In genomic region chr2:238997684-238998083, GRCh38 we compare ENCODE assay signal across 16 cellular contexts.
"Had no signal": no experiment of that assay in that cellular context is flagged by ENCODE, and none has a peak within 500 bp of the region (broad histone marks: within the 10 kb centered on the region; RNA-seq: fewer than 3 reads in every experiment).

No MANE protein-coding gene starts in this region.

- DNase-seq: dermis blood vessel endothelial cell; erythroblast; foreskin melanocyte; head of caudate nucleus; hippocampal formation; left lung; natural killer cell; psoas muscle; retina; right lobe of liver; stimulated activated CD4-positive, alpha-beta T cell treated with anti-CD3 and anti-CD28 coated beads, Interleukin-15, amount 100 ng/mL, for 24 hours; stimulated activated CD4-positive, alpha-beta T cell treated with anti-CD3 and anti-CD28 coated beads, Interleukin-1b, Interleukin-23, amount 100 ng/mL, for 48 hours; stimulated activated CD4-positive, alpha-beta T cell treated with anti-CD3 and anti-CD28 coated beads, Interleukin-4, amount 100 ng/mL, for 24 hours; upper lobe of right lung had no signal

- H3K36me3 Mint-ChIP-seq: natural killer cell; stimulated activated memory B cell treated with anti-CD40 and anti-IgM and Interleukin-4, amounts not matched to agents 10 μg/mL and 1 μg/mL and 100 μg/mL, for 72 hours had no signal

- H3K9me3 Mint-ChIP-seq: natural killer cell had no signal

- H3K4me1 Mint-ChIP-seq: stimulated activated memory B cell treated with anti-CD40 and anti-IgM and Interleukin-4, amounts not matched to agents 10 μg/mL and 1 μg/mL and 100 μg/mL, for 72 hours had no signal

- H3K4me3 Mint-ChIP-seq: natural killer cell; stimulated activated memory B cell treated with anti-CD40 and anti-IgM and Interleukin-4, amounts not matched to agents 10 μg/mL and 1 μg/mL and 100 μg/mL, for 72 hours; stimulated activated naive CD8-positive, alpha-beta T cell treated with anti-CD3 and anti-CD28 coated beads, Interleukin-15, Interleukin-2, amounts not matched to agents 100 ng/mL and 50 ng/mL, for 24 hours had no signal

- ATAC-seq: left lung; natural killer cell; psoas muscle; right lobe of liver; stimulated activated memory B cell treated with anti-CD40 and anti-IgM and Interleukin-4, amounts not matched to agents 10 μg/mL and 1 μg/mL and 100 μg/mL, for 72 hours had no signal

- H3K27ac Mint-ChIP-seq: natural killer cell; stimulated activated memory B cell treated with anti-CD40 and anti-IgM and Interleukin-4, amounts not matched to agents 10 μg/mL and 1 μg/mL and 100 μg/mL, for 72 hours; stimulated activated naive CD8-positive, alpha-beta T cell treated with anti-CD3 and anti-CD28 coated beads, Interleukin-15, Interleukin-2, amounts not matched to agents 100 ng/mL and 50 ng/mL, for 24 hours had no signal
